Comparison of ENCODE assay signal across 9 cellular contexts in the genomic region with DNA sequence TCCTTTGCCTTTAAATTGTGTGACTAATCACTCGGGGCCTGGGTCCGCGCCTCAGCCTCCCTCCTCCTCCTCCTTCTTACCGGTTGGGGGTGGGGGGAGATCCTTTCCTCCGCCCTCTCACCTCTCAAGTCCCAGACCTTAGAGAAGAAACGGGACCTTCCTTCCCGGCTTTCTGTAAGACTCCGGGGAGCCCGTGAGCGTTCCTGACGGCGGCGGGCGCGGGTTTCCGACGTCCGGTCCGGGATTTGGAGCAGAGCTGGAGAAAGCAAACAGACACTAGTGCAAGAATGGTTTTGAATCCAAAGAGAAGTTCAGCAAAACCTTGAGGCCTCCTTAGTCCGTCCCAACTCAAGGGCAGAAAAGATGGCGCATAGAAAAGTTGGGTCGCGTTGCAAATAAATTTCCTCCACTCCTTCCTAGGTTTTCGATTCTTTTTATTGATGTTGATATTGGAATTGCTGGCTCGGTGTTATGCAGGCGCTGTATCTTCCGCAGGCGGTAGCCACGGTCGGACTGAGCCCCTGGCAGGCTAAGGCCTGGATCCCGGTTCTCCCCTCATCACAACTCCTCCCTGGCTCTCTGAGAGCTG. TPM values are rescaled to one million over a fixed set of nuclear protein-coding genes. Genes with fewer than 3 reads are reported as not detected.
DNase-seq lines count a peak whose midpoint lies in the region; ATAC-seq and TF ChIP-seq lines count a peak whose summit lies in the region.
"Had no signal": no experiment of that assay in that cellular context is flagged by ENCODE, and none has a peak within 500 bp of the region (broad histone marks: within the 10 kb centered on the region; RNA-seq: fewer than 3 reads in every experiment).

No MANE protein-coding gene starts in this region.

- H3K36me3 Mint-ChIP-seq in Calu3 (ENCODE audit: insufficient read depth, unreplicated experiment) (peaks cover 23% of the 10 kb centered on the region), endothelial cell (ENCODE audit: low read depth, unreplicated experiment) (peaks cover 4% of the 10 kb centered on the region)

- no peaks in the 10 kb centered on the region for H3K9me2 ChIP-seq in PC-3 (replicated peaks; ENCODE audit: low read length)

- no peak for ATAC-seq in PC-3
- ATAC-seq in GM19463 (IDR thresholded peaks at IDR 0.05; ENCODE audit: unreplicated experiment): no peak

- H3K4me3 Mint-ChIP-seq in Calu3 (ENCODE audit: low read depth, unreplicated experiment): peak overlapping the region; percentile 88
- peak overlapping the region; percentile 57 for H3K4me3 Mint-ChIP-seq in endothelial cell (ENCODE audit: unreplicated experiment)

- no peak overlapping the region for H3K27ac ChIP-seq in PC-3 (ENCODE audit: low read length)
- H3K27ac ChIP-seq in osteoblast (ENCODE audit: low read depth, low read length): no peak overlapping the region
- H3K27ac ChIP-seq: testis had no signal

- no peaks in the 10 kb centered on the region for H3K36me3 ChIP-seq in PC-3 (ENCODE audit: low read depth, low read length)
- H3K36me3 ChIP-seq in osteoblast (ENCODE audit: insufficient read depth, low read length): peaks cover 3% of the 10 kb centered on the region

- H3K79me2 ChIP-seq in PC-3 (ENCODE audit: low read length): peaks cover 26% of the 10 kb centered on the region
- H3K79me2 ChIP-seq in osteoblast (ENCODE audit: insufficient read depth, low read length): peaks cover 17% of the 10 kb centered on the region

- no peaks in the 10 kb centered on the region for H3K9me3 Mint-ChIP-seq in Calu3 (ENCODE audit: low read depth, unreplicated experiment)
- no peaks in the 10 kb centered on the region for H3K9me3 Mint-ChIP-seq in endothelial cell (ENCODE audit: unreplicated experiment)

- peaks cover 40% of the 10 kb centered on the region for H3K4me1 Mint-ChIP-seq in Calu3 (ENCODE audit: low read depth, unreplicated experiment)
- H3K4me1 Mint-ChIP-seq in endothelial cell (ENCODE audit: unreplicated experiment): peaks cover 35% of the 10 kb centered on the region

- CTCF ChIA-PET in Calu3 (lab: Charles Lee): interaction anchor here (0.6 to 1.5 kb wide), 4 partner anchors 9 to 283 kb away, joined by 3 to 5 read pairs (median 4); no protein-coding TSS in a partner anchor
- CTCF ChIA-PET in PC-3 (lab: Charles Lee): no interaction called here

- peak overlapping the region; percentile 100 for H3K4me2 ChIP-seq in PC-3 (ENCODE audit: low read length)
- peak overlapping the region; percentile 93 for H3K4me2 ChIP-seq in osteoblast (ENCODE audit: insufficient read depth, low read length)

- intact Hi-C loops in Calu3 (cut with micrococcal nuclease; ENCODE audit: unreplicated experiment): no loop called here
- intact Hi-C loops in PC-3 (cut with micrococcal nuclease): no loop called here

- H3K4me1 ChIP-seq in PC-3 (ENCODE audit: insufficient read depth, low read length) (peaks cover 16% of the 10 kb centered on the region; the same call in 1 of the 2 replicates), osteoblast (ENCODE audit: insufficient read depth, low read length) (peaks cover 33% of the 10 kb centered on the region)

- TF ChIP-seq CTCF in Calu3 (IDR thresholded peaks at IDR 0.05; ENCODE audit: unreplicated experiment): no peak
- TF ChIP-seq CTCF in PC-3 (conservative IDR thresholded peaks at IDR 0.05; ENCODE audit: low read depth, low read length): no peak
- TF ChIP-seq CTCF in endothelial cell (IDR thresholded peaks at IDR 0.05; ENCODE audit: unreplicated experiment): no peak
- no peak for TF ChIP-seq CTCF in osteoblast (IDR thresholded peaks at IDR 0.05; ENCODE audit: extremely low read depth, low read depth, low read length)

- H3K9ac ChIP-seq in PC-3 (ENCODE audit: low read length): peak overlapping the region; percentile 79; the same call in 1 of the 2 replicates

- H3K27ac Mint-ChIP-seq in Calu3 (ENCODE audit: unreplicated experiment) (no peak overlapping the region), endothelial cell (ENCODE audit: unreplicated experiment) (no peak overlapping the region)

- H3K4me3 ChIP-seq in PC-3 (ENCODE audit: low read length) (peak overlapping the region; percentile 94), osteoblast (ENCODE audit: insufficient read depth, low read length) (peak overlapping the region; percentile 78)
- H3K4me3 ChIP-seq: lung, testis had no signal

- DNase-seq in Calu3 (no peak), PC-3 (no peak), endothelial cell (ENCODE audit: low spot score) (no peak), osteoblast (ENCODE audit: insufficient read length, low spot score, missing footprints) (peak; percentile 27), NCI-H345 treated with DMSO at 0.1 percent for 48 hours (lab: John Stamatoyannopoulos, UW; ENCODE audit: unreplicated experiment) (no peak), dedifferentiated amniotic fluid mesenchymal stem cell (ENCODE audit: extremely low spot score) (no peak)
- DNase-seq: testis had no signal

- BruUV-seq in Calu3 (replicated peaks; lab: Mats Ljungman, UMichigan) (no TSS peak), PC-3 (replicated peaks; lab: Mats Ljungman, UMichigan) (no TSS peak)

- H2AFZ ChIP-seq in PC-3 (ENCODE audit: low read length): peak overlapping the region; percentile 78; the same call in 1 of the 2 replicates
- H2AFZ ChIP-seq in osteoblast (ENCODE audit: low read length): peak overlapping the region; percentile 97

- H3K9me3 ChIP-seq in PC-3 (ENCODE audit: low read length) (no peaks in the 10 kb centered on the region), osteoblast (ENCODE audit: low read depth, low read length) (no peaks in the 10 kb centered on the region)
- H3K9me3 ChIP-seq: testis had no signal

- no peaks in the 10 kb centered on the region for H4K20me1 ChIP-seq in PC-3 (ENCODE audit: low read length)
- no peaks in the 10 kb centered on the region for H4K20me1 ChIP-seq in osteoblast (ENCODE audit: insufficient read depth, low read length)

- no peaks in the 10 kb centered on the region for H3K27me3 ChIP-seq in PC-3 (ENCODE audit: low read length)
- peaks cover 42% of the 10 kb centered on the region for H3K27me3 ChIP-seq in osteoblast (ENCODE audit: insufficient read depth, low read length)

- peaks cover 100% of the 10 kb centered on the region for H3K27me3 Mint-ChIP-seq in Calu3 (ENCODE audit: unreplicated experiment)
- peaks cover 41% of the 10 kb centered on the region for H3K27me3 Mint-ChIP-seq in endothelial cell (ENCODE audit: unreplicated experiment)

- peaks cover 3% of the 10 kb centered on the region for H3F3A ChIP-seq in PC-3 (ENCODE audit: low read length, unreplicated experiment)

- POLR2A ChIA-PET in PC-3 (lab: Charles Lee; ENCODE audit: unreplicated experiment): no interaction called here

RNA-seq across cellular contexts. Expression of a gene that starts 2.0 kb away (rescaled TPM):
- total RNA-seq in Calu3 (2022) (not detected in 2 replicates), PC-3 (2014; rRNA removed) (7.6 and 13.2 TPM in 2 replicates), endothelial cell (ENCODE audit: unreplicated experiment) (0.87 TPM), osteoblast (1.8 and 2.4 TPM in 2 replicates)
- total RNA-seq: lung, testis had no signal

RNA-seq across cellular contexts. Expression of a gene that starts 15.4 kb away (rescaled TPM):
- not detected in 2 replicates for total RNA-seq in Calu3 (2022)
- total RNA-seq in PC-3 (2014; rRNA removed): 0.29 and 1.4 TPM in 2 replicates
- total RNA-seq in endothelial cell (ENCODE audit: unreplicated experiment): 0.28 TPM
- total RNA-seq in osteoblast: 0.36 and 0.59 TPM in 2 replicates
